ENCODE assay signal across 1 cellular context in genomic region chr12:122827258-122827657, GRCh38.
TF ChIP-seq lines count a peak whose summit lies in the region.

No MANE protein-coding gene starts in this region.

TF ChIP-seq in endothelial cell of umbilical vein, 7 proteins besides CTCF, POLR2A, EP300 and RAD21 (continued from another document):
- TF ChIP-seq MAX (IDR thresholded peaks at IDR 0.05; ENCODE audit: insufficient read depth, insufficient read length), result no peak
- no peak for TF ChIP-seq EZH2 (IDR thresholded peaks at IDR 0.05; ENCODE audit: borderline replicate concordance, low read depth, low read length, severe bottlenecking)
- no peak for TF ChIP-seq GATA2 (IDR thresholded peaks at IDR 0.05; ENCODE audit: insufficient read depth, insufficient read length, low read depth, low read length)
- no peak for TF ChIP-seq MYC (IDR thresholded peaks at IDR 0.05; ENCODE audit: low read depth, low read length)
- TF ChIP-seq FOS (IDR thresholded peaks at IDR 0.05; ENCODE audit: borderline replicate concordance, insufficient read depth, low read length), result no peak
